24 cellular contexts compared by ENCODE assay signal in the genomic region with DNA sequence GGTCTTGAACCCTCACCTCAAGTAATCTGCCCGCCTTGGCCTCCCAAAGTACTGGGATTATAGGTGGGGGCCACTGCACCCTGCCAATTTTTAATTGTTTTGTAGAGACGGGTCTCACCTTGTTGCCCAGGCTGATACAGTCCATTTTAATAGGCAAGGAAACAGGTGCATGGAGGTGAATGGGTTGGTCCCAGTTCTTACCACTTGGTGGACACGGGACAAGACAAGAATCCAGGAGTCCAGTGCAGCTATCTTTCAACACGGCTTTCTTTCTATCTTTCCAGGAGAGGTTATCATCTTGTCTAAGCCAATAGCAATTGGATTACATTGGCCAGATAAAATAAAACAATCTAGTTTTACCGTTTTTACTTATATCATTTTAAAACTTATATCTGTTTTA.
"Had no signal": no experiment of that assay in that cellular context is flagged by ENCODE, and none has a peak within 500 bp of the region (broad histone marks: within the 10 kb centered on the region; RNA-seq: fewer than 3 reads in every experiment).

No MANE protein-coding gene starts in this region.

- ATAC-seq: activated CD4-positive, alpha-beta T cell treated with anti-CD3 and anti-CD28 coated beads for 36 hours; activated CD8-positive, alpha-beta T cell treated with anti-CD3 and anti-CD28 coated beads, Interleukin-2, amount 10 ng/mL, durations not matched to agents 7 days and 5 days; left lung; lower lobe of right lung; right cardiac atrium; stimulated activated naive CD8-positive, alpha-beta T cell treated with anti-CD3 and anti-CD28 coated beads, Interleukin-15, Interleukin-2, amounts not matched to agents 100 U/mL and 50 U/mL, for 24 hours had no signal

- H3K27me3 ChIP-seq: esophagus squamous epithelium, left lung, uterus had no signal

- DNase-seq: activated CD4-positive, alpha-beta T cell treated with anti-CD3 and anti-CD28 coated beads for 36 hours; activated CD4-positive, CD25-positive, alpha-beta regulatory T cell; activated CD8-positive, alpha-beta T cell treated with anti-CD3 and anti-CD28 coated beads, Interleukin-2, amount 10 ng/mL, durations not matched to agents 7 days and 5 days; activated gamma-delta T cell treated with Interleukin-2 at 50 U/mL for 16 hours; activated naive CD4-positive, alpha-beta T cell treated with anti-CD3 and anti-CD28 coated beads, Interleukin-2, amount 50 U/mL, for 16 hours; amygdala; caudate nucleus; dermis blood vessel endothelial cell; effector CD4-positive, alpha-beta T cell; esophagus squamous epithelium; kidney glomerular epithelial cell; left lung; lower lobe of right lung; mesendoderm; posterior cingulate gyrus; right cardiac atrium; stimulated activated CD4-positive, alpha-beta T cell treated with anti-CD3 and anti-CD28 coated beads, Interleukin-2, amount 100 ng/mL, for 48 hours; stimulated activated naive CD8-positive, alpha-beta T cell treated with anti-CD3 and anti-CD28 coated beads, Interleukin-15, Interleukin-2, amounts not matched to agents 100 U/mL and 50 U/mL, for 24 hours; T-helper 1 cell; uterus had no signal

- H3K4me1 ChIP-seq: left lung, lower lobe of right lung, uterus had no signal

- FAIRE-seq: endometrium, frontal cortex had no signal

- H3K36me3 ChIP-seq: uterus had no signal

- H3K4me3 ChIP-seq: esophagus squamous epithelium, left lung, lower lobe of right lung, thoracic aorta, uterus had no signal

- H3K9me3 ChIP-seq: esophagus squamous epithelium, left lung, lower lobe of right lung, thoracic aorta, uterus had no signal

- H3K27ac ChIP-seq: epithelial cell of prostate, esophagus squamous epithelium, left lung, lower lobe of right lung, thoracic aorta, uterus had no signal
